In genomic region chr5:176388341-176389113, GRCh38 we compare ENCODE assay signal across 8 cellular contexts. TPM values are rescaled to one million over a fixed set of nuclear protein-coding genes. Genes with fewer than 3 reads are reported as not detected.
DNase-seq lines count a peak whose midpoint lies in the region; ATAC-seq and TF ChIP-seq lines count a peak whose summit lies in the region.

A gene with protein sequence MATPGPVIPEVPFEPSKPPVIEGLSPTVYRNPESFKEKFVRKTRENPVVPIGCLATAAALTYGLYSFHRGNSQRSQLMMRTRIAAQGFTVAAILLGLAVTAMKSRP (plus strand): TSS chr5:176388751. CDS start chr5:176388820, 69 bp downstream.
A gene with protein sequence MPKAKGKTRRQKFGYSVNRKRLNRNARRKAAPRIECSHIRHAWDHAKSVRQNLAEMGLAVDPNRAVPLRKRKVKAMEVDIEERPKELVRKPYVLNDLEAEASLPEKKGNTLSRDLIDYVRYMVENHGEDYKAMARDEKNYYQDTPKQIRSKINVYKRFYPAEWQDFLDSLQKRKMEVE (minus strand): TSS chr5:176388598. CDS start chr5:176388539, 59 bp downstream.

- POLR2A ChIA-PET in activated CD8-positive, alpha-beta memory T cell treated with anti-CD3 and anti-CD28 coated beads for 36 hours (lab: Charles Lee), result interaction anchor here (0.5 to 2.4 kb wide), 11 partner anchors 9 to 155 kb away, joined by 3 to 12 read pairs (median 4); partner anchors contain the start of genes KIAA1191 and RNF44

- peaks cover 23 to 29% of the 10 kb centered on the region in 2 donors for H3K4me1 Mint-ChIP-seq in effector memory CD8-positive, alpha-beta T cell (ENCODE audit: low read depth in 2 of 2)

- peak; percentile 85 for ATAC-seq in effector memory CD8-positive, alpha-beta T cell (replicated peaks)

- peak within 1 kb of the TSS; percentile 94 to 95 for H3K4me3 Mint-ChIP-seq in effector memory CD8-positive, alpha-beta T cell

- H3K27me3 Mint-ChIP-seq in effector memory CD8-positive, alpha-beta T cell, result no peaks in the 10 kb centered on the region

- peaks cover 53% of the 10 kb centered on the region for H3K36me3 Mint-ChIP-seq in effector memory CD8-positive, alpha-beta T cell (ENCODE audit: insufficient read depth)

- H3K27ac Mint-ChIP-seq in effector memory CD8-positive, alpha-beta T cell, result peak within 1 kb of the TSS; percentile 94 to 96

- DNase-seq in CMK (ENCODE audit: low read depth), result peak; percentile 95
- peak; percentile 95 for DNase-seq in GM20000 (ENCODE audit: low spot score)
- DNase-seq in HT-29 (ENCODE audit: low spot score), result peak; percentile 99
- peak; percentile 98 for DNase-seq in NOMO-1 (lab: John Stamatoyannopoulos, UW; ENCODE audit: unreplicated experiment in 2 of 2)
- DNase-seq in effector memory CD8-positive, alpha-beta T cell, result peak; percentile 96 to 99 (median 98)
- DNase-seq in medulla oblongata (ENCODE audit: extremely low spot score), result peak; percentile 100
- peak; percentile 99 for DNase-seq in stimulated activated CD8-positive, alpha-beta memory T cell treated with anti-CD3 and anti-CD28 coated beads, Interleukin-12 subunit alpha, Interleukin-12 subunit beta, amount 100 ng/mL, for 1 hour (ENCODE audit: low read depth)

- no peak for TF ChIP-seq CTCF in GM20000 (IDR thresholded peaks at IDR 0.05; ENCODE audit: extremely low read depth, missing control alignments)

- no peaks in the 10 kb centered on the region for H3K9me3 Mint-ChIP-seq in effector memory CD8-positive, alpha-beta T cell

- CTCF ChIA-PET in activated CD8-positive, alpha-beta memory T cell treated with anti-CD3 and anti-CD28 coated beads for 36 hours (lab: Charles Lee), result interaction anchor here (0.8 to 1.3 kb wide), 3 partner anchors 9 to 59 kb away, joined by 3 read pairs; no protein-coding TSS in a partner anchor

RNA-seq across cellular contexts. Expression of the first gene that starts in this region (rescaled TPM):
- 142 and 166 TPM in 2 replicates for total RNA-seq in HT-29 (2014; rRNA removed; shearing (Covaris generic))
- 10 to 100 TPM; 91.5 to 93.6 TPM for total RNA-seq in activated CD8-positive, alpha-beta memory T cell treated with anti-CD3 and anti-CD28 coated beads for 36 hours

RNA-seq across cellular contexts. Expression of the second gene that starts in this region (rescaled TPM):
- 77.1 and 82.4 TPM in 2 replicates for total RNA-seq in HT-29 (2014; rRNA removed; shearing (Covaris generic))
- 100 to 1,000 TPM; 151 to 163 TPM for total RNA-seq in activated CD8-positive, alpha-beta memory T cell treated with anti-CD3 and anti-CD28 coated beads for 36 hours

Comparison
In these comparisons a context has a peak if more than half of its experiments do, and no peak if none do; other contexts are left out.
1. Peak in every context shown above with its lines: DNase-seq and ATAC-seq.